In genomic region chr19:45564131-45564780, GRCh38 we compare ENCODE assay signal across 19 cellular contexts. TPM values are rescaled to one million over a fixed set of nuclear protein-coding genes. Genes with fewer than 3 reads are reported as not detected.
DNase-seq lines count a peak whose midpoint lies in the region; ATAC-seq lines count a peak whose summit lies in the region.
"Had no signal": no experiment of that assay in that cellular context is flagged by ENCODE, and none has a peak within 500 bp of the region (broad histone marks: within the 10 kb centered on the region; RNA-seq: fewer than 3 reads in every experiment).

No MANE protein-coding gene starts in this region.

- peak in 1 of 2 donors; percentile 47 for ATAC-seq in naive thymus-derived CD8-positive, alpha-beta T cell
- ATAC-seq: activated T-helper 17 cell treated with anti-CD3 and anti-CD28 coated beads, Interleukin-2, amount 50 U/mL, for 72 hours; effector memory CD8-positive, alpha-beta T cell; PC-3 had no signal

- intact Hi-C loops in activated T-helper 1 cell treated with anti-CD3 and anti-CD28 coated beads, Interleukin-12 subunit alpha, Interleukin-12 subunit beta, Interleukin-2, Interleukin-4 antibody, amounts not matched to agents 30 ng/mL and 10 ng/mL and 1 ng/mL, durations not matched to agents 14 hours and 24 hours and 36 hours (cut with micrococcal nuclease): no loop called here

- no peak overlapping the region for H3K4me3 Mint-ChIP-seq in activated T-cell treated with anti-CD3 and anti-CD28 coated beads, Interleukin-2, amount 50 U/mL, for 24 hours
- no peak overlapping the region for H3K4me3 Mint-ChIP-seq in activated T-helper 1 cell treated with anti-CD3 and anti-CD28 coated beads, Interleukin-12 subunit alpha, Interleukin-12 subunit beta, Interleukin-2, Interleukin-4 antibody, amounts not matched to agents 30 ng/mL and 10 ng/mL and 1 ng/mL, durations not matched to agents 14 hours and 24 hours and 36 hours
- H3K4me3 Mint-ChIP-seq in naive thymus-derived CD8-positive, alpha-beta T cell: peak overlapping the region; percentile 15 to 86 (median 70)
- H3K4me3 Mint-ChIP-seq: activated T-helper 17 cell treated with anti-CD3 and anti-CD28 coated beads, Interleukin-2, amount 50 U/mL, for 72 hours; effector memory CD8-positive, alpha-beta T cell; mesothelial cell of epicardium had no signal

- H3K9me3 Mint-ChIP-seq in activated T-cell treated with anti-CD3 and anti-CD28 coated beads, Interleukin-2, amount 50 U/mL, for 24 hours: no peaks in the 10 kb centered on the region
- H3K9me3 Mint-ChIP-seq in activated T-helper 1 cell treated with anti-CD3 and anti-CD28 coated beads, Interleukin-12 subunit alpha, Interleukin-12 subunit beta, Interleukin-2, Interleukin-4 antibody, amounts not matched to agents 30 ng/mL and 10 ng/mL and 1 ng/mL, durations not matched to agents 14 hours and 24 hours and 36 hours: no peaks in the 10 kb centered on the region
- no peaks in the 10 kb centered on the region for H3K9me3 Mint-ChIP-seq in naive thymus-derived CD8-positive, alpha-beta T cell
- H3K9me3 Mint-ChIP-seq: activated T-helper 17 cell treated with anti-CD3 and anti-CD28 coated beads, Interleukin-2, amount 50 U/mL, for 72 hours; effector memory CD8-positive, alpha-beta T cell; mesothelial cell of epicardium had no signal

- H3K27me3 Mint-ChIP-seq in activated T-cell treated with anti-CD3 and anti-CD28 coated beads, Interleukin-2, amount 50 U/mL, for 24 hours: no peaks in the 10 kb centered on the region
- H3K27me3 Mint-ChIP-seq in activated T-helper 1 cell treated with anti-CD3 and anti-CD28 coated beads, Interleukin-12 subunit alpha, Interleukin-12 subunit beta, Interleukin-2, Interleukin-4 antibody, amounts not matched to agents 30 ng/mL and 10 ng/mL and 1 ng/mL, durations not matched to agents 14 hours and 24 hours and 36 hours (ENCODE audit: insufficient read depth): no peaks in the 10 kb centered on the region
- H3K27me3 Mint-ChIP-seq in naive thymus-derived CD8-positive, alpha-beta T cell: no peaks in the 10 kb centered on the region
- H3K27me3 Mint-ChIP-seq: activated T-helper 17 cell treated with anti-CD3 and anti-CD28 coated beads, Interleukin-2, amount 50 U/mL, for 72 hours; effector memory CD8-positive, alpha-beta T cell had no signal

- POLR2A ChIA-PET in naive thymus-derived CD8-positive, alpha-beta T cell (lab: Charles Lee): interaction anchor here (1.1 to 1.3 kb wide), 2 partner anchors 20 to 64 kb away, joined by 4 to 6 read pairs; partner anchors contain the start of gene OPA3

- H3K36me3 Mint-ChIP-seq in activated T-cell treated with anti-CD3 and anti-CD28 coated beads, Interleukin-2, amount 50 U/mL, for 24 hours (ENCODE audit: low read depth): peaks cover 5% of the 10 kb centered on the region
- H3K36me3 Mint-ChIP-seq in activated T-helper 1 cell treated with anti-CD3 and anti-CD28 coated beads, Interleukin-12 subunit alpha, Interleukin-12 subunit beta, Interleukin-2, Interleukin-4 antibody, amounts not matched to agents 30 ng/mL and 10 ng/mL and 1 ng/mL, durations not matched to agents 14 hours and 24 hours and 36 hours (ENCODE audit: low read depth): peaks cover 3% of the 10 kb centered on the region
- H3K36me3 Mint-ChIP-seq in naive thymus-derived CD8-positive, alpha-beta T cell: peaks cover 0 to 2% (median 2%) of the 10 kb centered on the region in 3 donors
- H3K36me3 Mint-ChIP-seq: mesothelial cell of epicardium had no signal

- peaks cover 35% of the 10 kb centered on the region for H3K4me1 Mint-ChIP-seq in activated T-cell treated with anti-CD3 and anti-CD28 coated beads, Interleukin-2, amount 50 U/mL, for 24 hours (ENCODE audit: low read depth)
- peaks cover 10% of the 10 kb centered on the region for H3K4me1 Mint-ChIP-seq in activated T-helper 1 cell treated with anti-CD3 and anti-CD28 coated beads, Interleukin-12 subunit alpha, Interleukin-12 subunit beta, Interleukin-2, Interleukin-4 antibody, amounts not matched to agents 30 ng/mL and 10 ng/mL and 1 ng/mL, durations not matched to agents 14 hours and 24 hours and 36 hours (ENCODE audit: low read depth)
- H3K4me1 Mint-ChIP-seq in naive thymus-derived CD8-positive, alpha-beta T cell: peaks cover 17 to 65% (median 46%) of the 10 kb centered on the region in 4 donors
- H3K4me1 Mint-ChIP-seq: activated T-helper 17 cell treated with anti-CD3 and anti-CD28 coated beads, Interleukin-2, amount 50 U/mL, for 72 hours; mesothelial cell of epicardium had no signal

- H3K27ac Mint-ChIP-seq in activated T-cell treated with anti-CD3 and anti-CD28 coated beads, Interleukin-2, amount 50 U/mL, for 24 hours: peak overlapping the region; percentile 81
- H3K27ac Mint-ChIP-seq in activated T-helper 1 cell treated with anti-CD3 and anti-CD28 coated beads, Interleukin-12 subunit alpha, Interleukin-12 subunit beta, Interleukin-2, Interleukin-4 antibody, amounts not matched to agents 30 ng/mL and 10 ng/mL and 1 ng/mL, durations not matched to agents 14 hours and 24 hours and 36 hours: peak overlapping the region; percentile 16
- H3K27ac Mint-ChIP-seq in naive thymus-derived CD8-positive, alpha-beta T cell: peak overlapping the region; percentile 72 to 97 (median 94)
- H3K27ac Mint-ChIP-seq: mesothelial cell of epicardium had no signal

- peak; percentile 35 for DNase-seq in activated T-cell treated with anti-CD3 and anti-CD28 coated beads, Interleukin-2, amount 50 U/mL, for 24 hours
- DNase-seq in activated T-cell treated with anti-CD3 and anti-CD28 coated beads, Interleukin-2, amount 50 U/mL, for 48 hours: no peak
- DNase-seq in NCI-H2171 (lab: John Stamatoyannopoulos, UW) (peak; percentile 81), NCI-H2029 treated with DMSO at 0.1 percent for 48 hours (lab: John Stamatoyannopoulos, UW) (no peak), RKO (ENCODE audit: low spot score) (no peak), COLO668 (lab: John Stamatoyannopoulos, UW; ENCODE audit: unreplicated experiment) (no peak)
- no peak for DNase-seq in activated T-helper 1 cell treated with anti-CD3 and anti-CD28 coated beads, Interleukin-12 subunit alpha, Interleukin-12 subunit beta, Interleukin-2, Interleukin-4 antibody, amounts not matched to agents 30 ng/mL and 10 ng/mL and 1 ng/mL, durations not matched to agents 14 hours and 24 hours and 36 hours (ENCODE audit: low spot score)
- peak in 1 of 10 donors; percentile 10 for DNase-seq in naive thymus-derived CD8-positive, alpha-beta T cell
- DNase-seq: activated CD4-positive, alpha-beta T cell treated with anti-CD3 and anti-CD28 coated beads for 1 hour; effector memory CD8-positive, alpha-beta T cell; NCI-H1092; PC-3 had no signal

RNA-seq across cellular contexts. Expression of gene OPA3, which starts 20.3 kb away (rescaled TPM):
- total RNA-seq in activated T-helper 1 cell treated with anti-CD3 and anti-CD28 coated beads, Interleukin-12 subunit alpha, Interleukin-12 subunit beta, Interleukin-2, Interleukin-4 antibody, amounts not matched to agents 30 ng/mL and 10 ng/mL and 1 ng/mL, durations not matched to agents 14 hours and 24 hours and 36 hours: 12.1 and 16.2 TPM in 2 replicates
- 10 to 100 TPM in 1 of 2 experiments, 1 to 10 TPM in 1; 8.8 to 10.6 TPM for total RNA-seq in naive thymus-derived CD8-positive, alpha-beta T cell
- polyA plus RNA-seq in naive thymus-derived CD8-positive, alpha-beta T cell: 10 to 100 TPM in 2 of 3 donors, 1 to 10 TPM in 1; 7.5 to 25.3 (median 13.2) TPM

RNA-seq across cellular contexts. Expression of gene GPR4, which starts 37.8 kb away (rescaled TPM):
- not detected in 2 replicates for total RNA-seq in activated T-helper 1 cell treated with anti-CD3 and anti-CD28 coated beads, Interleukin-12 subunit alpha, Interleukin-12 subunit beta, Interleukin-2, Interleukin-4 antibody, amounts not matched to agents 30 ng/mL and 10 ng/mL and 1 ng/mL, durations not matched to agents 14 hours and 24 hours and 36 hours
- total RNA-seq in naive thymus-derived CD8-positive, alpha-beta T cell: not detected
- polyA plus RNA-seq in naive thymus-derived CD8-positive, alpha-beta T cell: not detected
- total RNA-seq: bronchial epithelial cell, fibroblast of villous mesenchyme, HT-29, mesothelial cell of epicardium, osteoblast, smooth muscle cell had no signal
- polyA plus RNA-seq: smooth muscle cell had no signal

RNA-seq across cellular contexts. Expression of gene VASP, which starts 57.0 kb away (rescaled TPM):
- total RNA-seq in activated T-helper 1 cell treated with anti-CD3 and anti-CD28 coated beads, Interleukin-12 subunit alpha, Interleukin-12 subunit beta, Interleukin-2, Interleukin-4 antibody, amounts not matched to agents 30 ng/mL and 10 ng/mL and 1 ng/mL, durations not matched to agents 14 hours and 24 hours and 36 hours: 234 and 235 TPM in 2 replicates
- total RNA-seq in naive thymus-derived CD8-positive, alpha-beta T cell: 10 to 100 TPM; 72.0 to 72.1 TPM
- polyA plus RNA-seq in naive thymus-derived CD8-positive, alpha-beta T cell: 10 to 100 TPM; 39.9 to 49.6 (median 49.0) TPM

Comparison
In these comparisons a context has a peak if more than half of its experiments do, and no peak if none do; other contexts are left out.
1. DNase-seq: peak in activated T-cell treated with anti-CD3 and anti-CD28 coated beads, Interleukin-2, amount 50 U/mL, for 24 hours (single experiment) and NCI-H2171 (single experiment); none in activated T-cell treated with anti-CD3 and anti-CD28 coated beads, Interleukin-2, amount 50 U/mL, for 48 hours (0 of 2), activated T-helper 1 cell treated with anti-CD3 and anti-CD28 coated beads, Interleukin-12 subunit alpha, Interleukin-12 subunit beta, Interleukin-2, Interleukin-4 antibody, amounts not matched to agents 30 ng/mL and 10 ng/mL and 1 ng/mL, durations not matched to agents 14 hours and 24 hours and 36 hours (single experiment), NCI-H2029 treated with DMSO at 0.1 percent for 48 hours (single experiment), RKO (single experiment) and COLO668 (single experiment).
2. H3K27ac Mint-ChIP-seq: peak in every context shown above with its lines; median percentile 94 in naive thymus-derived CD8-positive, alpha-beta T cell; 81 in activated T-cell treated with anti-CD3 and anti-CD28 coated beads, Interleukin-2, amount 50 U/mL, for 24 hours; 16 in activated T-helper 1 cell treated with anti-CD3 and anti-CD28 coated beads, Interleukin-12 subunit alpha, Interleukin-12 subunit beta, Interleukin-2, Interleukin-4 antibody, amounts not matched to agents 30 ng/mL and 10 ng/mL and 1 ng/mL, durations not matched to agents 14 hours and 24 hours and 36 hours.
3. H3K4me3 Mint-ChIP-seq: peak in naive thymus-derived CD8-positive, alpha-beta T cell (10 of 10); none in activated T-cell treated with anti-CD3 and anti-CD28 coated beads, Interleukin-2, amount 50 U/mL, for 24 hours (single experiment) and activated T-helper 1 cell treated with anti-CD3 and anti-CD28 coated beads, Interleukin-12 subunit alpha, Interleukin-12 subunit beta, Interleukin-2, Interleukin-4 antibody, amounts not matched to agents 30 ng/mL and 10 ng/mL and 1 ng/mL, durations not matched to agents 14 hours and 24 hours and 36 hours (single experiment).